ENCODE assay signal across 9 cellular contexts in genomic region chr2:32289165-32290054, GRCh38. TPM values are rescaled to one million over a fixed set of nuclear protein-coding genes. Genes with fewer than 3 reads are reported as not detected.
A peak's percentile ranks its signal among the peaks of the same experiment; 100 is the strongest.
DNase-seq lines count a peak whose midpoint lies in the region; ATAC-seq and TF ChIP-seq lines count a peak whose summit lies in the region.
"Had no signal": no experiment of that assay in that cellular context is flagged by ENCODE, and none has a peak within 500 bp of the region (broad histone marks: within the 10 kb centered on the region; RNA-seq: fewer than 3 reads in every experiment).

No MANE protein-coding gene starts in this region.

- DNase-seq in GM04504 (ENCODE audit: low read depth): peak; percentile 34
- DNase-seq in NOMO-1 treated with dmso at 0.1 percent for 144 hours (lab: John Stamatoyannopoulos, UW; ENCODE audit: unreplicated experiment): peak; percentile 85
- peak; percentile 88 to 90 for DNase-seq in dermis microvascular lymphatic vessel endothelial cell (ENCODE audit: low read depth in 2 of 2)
- peak; percentile 53 for DNase-seq in pulmonary artery endothelial cell (ENCODE audit: low read depth, low spot score)
- DNase-seq in KG1 (lab: John Stamatoyannopoulos, UW): no peak
- DNase-seq in activated effector memory CD4-positive, alpha-beta T cell treated with Interleukin-2 at 50 U/mL for 16 hours: no peak
- no peak for DNase-seq in GM10248 (ENCODE audit: extremely low spot score)

- CTCF ChIA-PET in GM10248 (lab: Yijun Ruan, JAX): interaction anchor here (1.3 to 1.8 kb wide), 2 partner anchors 10 to 24 kb away, joined by 3 to 4 read pairs; no protein-coding TSS in a partner anchor

- no peak for ATAC-seq in GM21737 (IDR thresholded peaks at IDR 0.05; ENCODE audit: unreplicated experiment)

- no peak for TF ChIP-seq CTCF in GM10248 (IDR thresholded peaks at IDR 0.05; ENCODE audit: control extremely low read depth, extremely low read depth, low read depth, missing control alignments)

- POLR2A ChIA-PET in GM10248 (lab: Yijun Ruan, JAX): no interaction called here

RNA-seq across cellular contexts. Expression of gene YIPF4, which starts 11.7 kb away (rescaled TPM):
- total RNA-seq in dermis microvascular lymphatic vessel endothelial cell: 9.9 and 12.5 TPM in 2 replicates
- total RNA-seq in pulmonary artery endothelial cell: 11.1 and 21.9 TPM in 2 replicates

RNA-seq across cellular contexts. Expression of gene NLRC4, which starts 24.7 kb away (rescaled TPM):
- total RNA-seq in dermis microvascular lymphatic vessel endothelial cell (under 0.01 TPM in 1 of 2 replicates, not detected in the other), pulmonary artery endothelial cell (not detected in 2 replicates)
- total RNA-seq: epithelial cell of proximal tubule had no signal

Comparison
In these comparisons a context has a peak if more than half of its experiments do, and no peak if none do; other contexts are left out.
1. DNase-seq: peak in GM04504 (single experiment), NOMO-1 treated with dmso at 0.1 percent for 144 hours (single experiment), dermis microvascular lymphatic vessel endothelial cell (2 of 2) and pulmonary artery endothelial cell (single experiment); none in KG1 (single experiment), activated effector memory CD4-positive, alpha-beta T cell treated with Interleukin-2 at 50 U/mL for 16 hours (single experiment) and GM10248 (single experiment).